ENCODE assay signal across 1 cellular context in genomic region chr12:131098178-131098981, GRCh38.
TF ChIP-seq lines count a peak whose summit lies in the region.

No MANE protein-coding gene starts in this region.

TF ChIP-seq in HepG2, 621 proteins besides CTCF, POLR2A, EP300 and RAD21:
- TF ChIP-seq CREB3 (CRISPR knock-in tag; IDR thresholded peaks at IDR 0.05) (no peak), ZNF383 (CRISPR knock-in tag; IDR thresholded peaks at IDR 0.05; ENCODE audit: borderline replicate concordance) (no peak), ZBTB2 (CRISPR knock-in tag; IDR thresholded peaks at IDR 0.05; ENCODE audit: low read depth) (no peak), PHF20 (CRISPR knock-in tag; IDR thresholded peaks at IDR 0.05) (no peak), ZNF225 (CRISPR knock-in tag; IDR thresholded peaks at IDR 0.05) (no peak), YEATS2 (CRISPR knock-in tag; IDR thresholded peaks at IDR 0.05; ENCODE audit: borderline replicate concordance) (no peak), NCOR1 (IDR thresholded peaks at IDR 0.05; ENCODE audit: borderline replicate concordance, low read length) (no peak), PCBP2 (optimal IDR thresholded peaks at IDR 0.05; ENCODE audit: low read depth, low read length, poor library complexity, severe bottlenecking) (no peak), SIX1 (CRISPR knock-in tag; IDR thresholded peaks at IDR 0.05; ENCODE audit: borderline replicate concordance) (no peak), RAD51 (IDR thresholded peaks at IDR 0.05; ENCODE audit: borderline replicate concordance) (no peak), STAT5B (CRISPR knock-in tag; IDR thresholded peaks at IDR 0.05) (no peak), ZGPAT (CRISPR knock-in tag; IDR thresholded peaks at IDR 0.05) (no peak)
